ENCODE assay signal across 27 cellular contexts in the genomic region with DNA sequence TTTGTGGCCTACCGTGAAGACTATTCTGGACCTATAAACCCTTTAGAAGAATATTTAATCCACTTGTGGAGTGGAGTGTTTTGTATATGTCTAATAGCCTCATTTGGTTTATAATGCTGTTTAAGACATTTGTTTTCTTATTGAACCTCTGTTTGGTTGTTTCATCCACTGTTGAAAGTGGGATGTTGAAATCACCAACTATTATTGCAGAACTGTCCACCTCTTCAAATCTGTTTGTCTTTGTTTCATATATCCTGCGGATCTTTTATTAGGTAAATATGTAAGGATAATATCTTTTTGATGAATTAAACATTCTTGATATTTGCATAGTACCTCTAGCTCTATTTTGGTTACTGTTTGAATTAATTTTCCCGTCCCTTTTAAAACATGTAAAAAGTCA. TPM values are rescaled to one million over a fixed set of nuclear protein-coding genes. Genes with fewer than 3 reads are reported as not detected.
"Had no signal": no experiment of that assay in that cellular context is flagged by ENCODE, and none has a peak within 500 bp of the region (broad histone marks: within the 10 kb centered on the region; RNA-seq: fewer than 3 reads in every experiment).

No MANE protein-coding gene starts in this region.

- H3K4me3 Mint-ChIP-seq: activated CD4-positive, alpha-beta T cell treated with anti-CD3 and anti-CD28 coated beads for 36 hours; activated CD8-positive, alpha-beta T cell treated with anti-CD3 and anti-CD28 coated beads for 36 hours; activated naive CD4-positive, alpha-beta T cell treated with anti-CD3 and anti-CD28 coated beads, Interleukin-2, amount 50 U/mL, for 24 hours; activated T-helper 1 cell treated with anti-CD3 and anti-CD28 coated beads, Interleukin-12 subunit alpha, Interleukin-12 subunit beta, Interleukin-2, Interleukin-4 antibody, amounts not matched to agents 30 ng/mL and 10 ng/mL and 1 ng/mL, durations not matched to agents 14 hours and 24 hours and 36 hours had no signal

- H3K27ac ChIP-seq: breast epithelium, colonic mucosa, WERI-Rb-1 had no signal

- H3K27me3 ChIP-seq: breast epithelium, colonic mucosa had no signal

- H3K36me3 ChIP-seq: breast epithelium, colonic mucosa, WERI-Rb-1 had no signal

- H3K27me3 Mint-ChIP-seq: activated CD4-positive, alpha-beta T cell treated with anti-CD3 and anti-CD28 coated beads for 36 hours; activated CD8-positive, alpha-beta T cell treated with anti-CD3 and anti-CD28 coated beads for 36 hours had no signal

- H3K9me3 ChIP-seq: colonic mucosa had no signal

- H3K36me3 Mint-ChIP-seq: activated naive CD4-positive, alpha-beta T cell treated with anti-CD3 and anti-CD28 coated beads, Interleukin-2, amount 50 U/mL, for 24 hours had no signal

- H3K4me1 ChIP-seq: breast epithelium, colonic mucosa had no signal

- H3K4me3 ChIP-seq: breast epithelium, colonic mucosa had no signal

- DNase-seq: activated CD4-positive, alpha-beta T cell treated with anti-CD3 and anti-CD28 coated beads for 36 hours; activated CD8-positive, alpha-beta memory T cell treated with anti-CD3 and anti-CD28 coated beads, Interleukin-2, amount 50 U/mL, for 4 hours; activated CD8-positive, alpha-beta T cell treated with anti-CD3 and anti-CD28 coated beads for 36 hours; activated effector memory CD4-positive, alpha-beta T cell treated with Interleukin-2 at 50 U/mL for 16 hours; activated naive CD4-positive, alpha-beta T cell; aorta; caudate nucleus; colonic mucosa; KG1; NCI-H1092; NCI-H1417; NCI-H2029; NCI-H2107; NCI-H345; NCI-H510A; NCI-H526 treated with DMSO at 0.1 percent for 48 hours; NCI-H82; NK-92 treated with Interleukin-12 subunit alpha and Interleukin-12 subunit beta, amount 100 ng/mL, for 24 hours; PC-3; SHP77; T-helper 1 cell; WERI-Rb-1 had no signal

- ATAC-seq: activated CD4-positive, alpha-beta T cell treated with anti-CD3 and anti-CD28 coated beads for 36 hours; activated CD8-positive, alpha-beta T cell treated with anti-CD3 and anti-CD28 coated beads for 36 hours; PC-3 had no signal

- H3K4me1 Mint-ChIP-seq: activated naive CD4-positive, alpha-beta T cell treated with anti-CD3 and anti-CD28 coated beads, Interleukin-2, amount 50 U/mL, for 24 hours had no signal

- H3K27ac Mint-ChIP-seq: activated CD4-positive, alpha-beta T cell treated with anti-CD3 and anti-CD28 coated beads for 36 hours; activated CD8-positive, alpha-beta T cell treated with anti-CD3 and anti-CD28 coated beads for 36 hours; activated naive CD4-positive, alpha-beta T cell treated with anti-CD3 and anti-CD28 coated beads, Interleukin-2, amount 50 U/mL, for 24 hours; activated T-helper 1 cell treated with anti-CD3 and anti-CD28 coated beads, Interleukin-12 subunit alpha, Interleukin-12 subunit beta, Interleukin-2, Interleukin-4 antibody, amounts not matched to agents 30 ng/mL and 10 ng/mL and 1 ng/mL, durations not matched to agents 14 hours and 24 hours and 36 hours had no signal

RNA-seq across cellular contexts. Expression of gene XKR3, which starts 49.1 kb away (rescaled TPM):
- total RNA-seq: activated CD4-positive, alpha-beta T cell treated with anti-CD3 and anti-CD28 coated beads for 36 hours; activated CD8-positive, alpha-beta T cell treated with anti-CD3 and anti-CD28 coated beads for 36 hours; activated T-helper 1 cell treated with anti-CD3 and anti-CD28 coated beads, Interleukin-12 subunit alpha, Interleukin-12 subunit beta, Interleukin-2, Interleukin-4 antibody, amounts not matched to agents 30 ng/mL and 10 ng/mL and 1 ng/mL, durations not matched to agents 14 hours and 24 hours and 36 hours; aorta; cerebellum; colonic mucosa; LHCN-M2; PC-3 had no signal
- polyA plus RNA-seq: aorta had no signal
